ENCODE assay signal across 1 cellular context in the genomic region with DNA sequence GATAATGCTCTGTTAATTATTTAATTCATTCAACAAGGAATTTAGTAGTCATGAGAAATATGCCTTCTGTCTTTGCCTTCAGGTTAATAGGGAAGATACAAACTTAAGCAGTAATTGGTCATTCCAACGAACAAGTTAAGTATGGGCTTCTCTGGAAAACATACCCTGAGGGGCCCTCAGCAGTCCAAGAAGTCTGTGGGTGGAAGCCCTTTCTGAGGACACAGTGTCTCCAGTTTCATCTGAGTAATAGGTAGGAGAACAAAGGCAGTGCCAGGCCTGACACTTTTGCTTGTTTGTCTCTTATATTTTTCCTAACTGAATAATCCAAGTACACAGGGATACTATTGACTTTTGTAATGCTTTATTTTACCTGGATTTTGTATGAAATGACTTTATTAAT.
TF ChIP-seq lines count a peak whose summit lies in the region.

No MANE protein-coding gene starts in this region.

TF ChIP-seq in IMR-90, 13 proteins besides CTCF, POLR2A, EP300 and RAD21:
- TF ChIP-seq CHD1 (IDR thresholded peaks at IDR 0.05; ENCODE audit: low read depth, low read length) (no peak), CEBPB (IDR thresholded peaks at IDR 0.05; ENCODE audit: low read depth, low read length) (no peak), MXI1 (IDR thresholded peaks at IDR 0.05; ENCODE audit: borderline replicate concordance, low read depth, low read length) (no peak), ELK1 (IDR thresholded peaks at IDR 0.05; ENCODE audit: borderline replicate concordance, low read depth, low read length) (no peak), SMC3 (IDR thresholded peaks at IDR 0.05; ENCODE audit: low read depth, low read length) (no peak), RFX5 (IDR thresholded peaks at IDR 0.05; ENCODE audit: low read depth, low read length) (no peak), MAZ (IDR thresholded peaks at IDR 0.05; ENCODE audit: borderline replicate concordance, low read depth, low read length) (no peak), NFE2L2 (IDR thresholded peaks at IDR 0.05; ENCODE audit: low read depth, low read length) (no peak), RCOR1 (IDR thresholded peaks at IDR 0.05; ENCODE audit: insufficient replicate concordance, low read length) (no peak), BHLHE40 (IDR thresholded peaks at IDR 0.05; ENCODE audit: low read depth, low read length) (no peak), FOS (IDR thresholded peaks at IDR 0.05; ENCODE audit: low read depth, low read length) (no peak), MAFK (IDR thresholded peaks at IDR 0.05; ENCODE audit: low read depth, low read length) (no peak), USF2 (IDR thresholded peaks at IDR 0.05; ENCODE audit: low read depth, low read length) (no peak)
